In the genomic region with DNA sequence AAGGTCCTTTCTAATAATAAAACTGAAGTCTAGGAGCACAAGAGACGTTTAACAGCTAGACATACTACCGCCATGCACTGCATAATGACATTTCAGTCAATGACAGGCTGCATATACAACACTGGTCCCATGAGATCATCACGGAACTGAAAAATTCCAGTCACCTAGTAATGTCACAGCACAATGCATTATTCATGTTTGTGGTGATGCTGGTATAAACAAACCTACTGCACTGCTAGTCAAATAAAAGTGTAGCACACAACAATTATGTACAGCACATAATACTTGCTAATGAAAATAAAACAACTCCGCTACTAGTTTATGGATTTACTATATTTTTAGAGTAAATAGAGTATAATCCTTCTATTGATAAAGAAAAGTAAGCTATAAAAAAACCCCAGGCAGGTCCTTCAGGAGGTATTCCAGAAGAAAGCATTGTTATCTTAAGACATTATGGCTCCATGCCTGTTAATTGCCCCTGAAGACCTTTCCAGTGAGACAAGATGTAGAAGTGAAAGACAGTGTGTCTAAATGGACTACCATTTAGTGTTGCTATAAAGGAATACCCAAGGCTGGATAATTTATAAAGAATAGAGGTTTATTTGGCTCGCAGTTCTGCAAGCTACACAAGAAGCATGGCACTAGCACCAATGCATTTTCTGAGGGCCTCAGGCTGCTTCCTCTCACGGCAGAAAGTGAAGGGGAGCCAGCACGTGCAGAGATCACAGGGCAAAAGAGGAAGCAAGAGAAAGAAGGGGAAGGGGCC, we compare ENCODE assay signal across 30 cellular contexts.
"Had no signal": no experiment of that assay in that cellular context is flagged by ENCODE, and none has a peak within 500 bp of the region (broad histone marks: within the 10 kb centered on the region; RNA-seq: fewer than 3 reads in every experiment).

No MANE protein-coding gene starts in this region.

- H3K9me3 ChIP-seq: pancreas, prostate gland had no signal

- ATAC-seq: activated naive CD8-positive, alpha-beta T cell treated with anti-CD3 and anti-CD28 coated beads, Interleukin-2, amount 50 U/mL, for 24 hours; foreskin keratinocyte; heart left ventricle; left colon; pancreas; sciatic nerve; stimulated activated effector memory CD8-positive, alpha-beta T cell treated with anti-CD3 and anti-CD28 coated beads, Interleukin-12 subunit alpha, Interleukin-12 subunit beta, amount 100 ng/mL, for 72 hours; WTC11 had no signal

- H3K36me3 ChIP-seq: pancreas, prostate gland, uterus had no signal

- H3K27ac ChIP-seq: esophagus muscularis mucosa, foreskin keratinocyte, heart left ventricle, pancreas, prostate gland, skin epidermis, thoracic aorta, uterus had no signal

- H3K4me3 ChIP-seq: esophagus muscularis mucosa, heart left ventricle, pancreas, prostate gland, skin epidermis, thoracic aorta, uterus had no signal

- FAIRE-seq: colon, kidney, pancreas had no signal

- H3K27me3 ChIP-seq: esophagus muscularis mucosa, foreskin keratinocyte, heart left ventricle, pancreas, uterus had no signal

- H3K4me1 ChIP-seq: esophagus muscularis mucosa, heart left ventricle, pancreas, prostate gland, uterus had no signal

- DNase-seq: activated CD4-positive, alpha-beta memory T cell treated with anti-CD3 and anti-CD28 coated beads, Interleukin-2, amount 10 ng/mL, durations not matched to agents 7 days and 5 days; activated CD4-positive, alpha-beta T cell treated with anti-CD3 and anti-CD28 coated beads for 1 hour; activated CD4-positive, alpha-beta T cell treated with anti-CD3 and anti-CD28 coated beads, Interleukin-2, amount 10 ng/mL, durations not matched to agents 7 days and 5 days; activated naive CD8-positive, alpha-beta T cell treated with anti-CD3 and anti-CD28 coated beads, Interleukin-2, amount 50 U/mL, for 24 hours; activated T-cell treated with anti-CD3 and anti-CD28 coated beads, Interleukin-2, amount 50 U/mL, for 48 hours; amygdala; dermis blood vessel endothelial cell; effector CD4-positive, alpha-beta T cell; foreskin keratinocyte; heart left ventricle; hypothalamus; immature natural killer cell; kidney; left colon; mammary epithelial cell; naive B cell; nephron progenitor cell; pancreas; retina; stimulated activated CD4-positive, alpha-beta T cell treated with anti-CD3 and anti-CD28 coated beads, Interleukin-12 subunit alpha, Interleukin-12 subunit beta, amount 100 ng/mL, for 4 hours; stimulated activated CD4-positive, alpha-beta T cell treated with anti-CD3 and anti-CD28 coated beads, Interleukin-4, amount 100 ng/mL, for 24 hours; uterus had no signal
